32 cellular contexts compared by ENCODE assay signal in the genomic region with DNA sequence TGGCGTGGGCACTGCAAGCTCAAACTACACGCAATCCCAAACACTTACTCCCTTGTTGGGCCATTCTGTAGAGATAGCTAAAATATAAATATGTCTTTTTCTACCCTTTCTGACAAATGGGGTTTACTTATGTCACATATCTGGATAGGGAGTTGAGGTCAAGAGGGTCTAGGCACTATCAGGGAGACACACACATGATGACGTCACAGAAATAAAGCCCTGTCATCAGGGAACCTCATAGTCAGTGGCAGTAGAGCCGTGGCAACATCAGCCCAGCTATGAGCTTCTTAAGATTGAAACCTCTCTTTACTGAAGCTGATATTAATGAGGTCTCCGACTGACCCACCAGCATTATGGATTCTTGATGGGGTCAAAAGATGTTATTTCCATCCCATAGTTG.
"Had no signal": no experiment of that assay in that cellular context is flagged by ENCODE, and none has a peak within 500 bp of the region (broad histone marks: within the 10 kb centered on the region; RNA-seq: fewer than 3 reads in every experiment).

No MANE protein-coding gene starts in this region.

- H3K27me3 Mint-ChIP-seq: naive thymus-derived CD8-positive, alpha-beta T cell; natural killer cell treated with Interleukin-12 subunit alpha and Interleukin-12 subunit beta and Interleukin-15 and Interleukin-18, amount 100 ng/mL, for 72 hours; progenitor cell of endocrine pancreas; stimulated activated memory B cell treated with anti-CD40 and anti-IgM and Interleukin-4, amounts not matched to agents 10 μg/mL and 1 μg/mL and 100 μg/mL, for 72 hours; stimulated activated naive CD8-positive, alpha-beta T cell treated with anti-CD3 and anti-CD28 coated beads, Interleukin-15, amount 100 ng/mL, for 72 hours; type B pancreatic cell had no signal

- H3K9me3 Mint-ChIP-seq: neural progenitor cell; stimulated activated memory B cell treated with anti-CD40 and anti-IgM and Interleukin-4, amounts not matched to agents 10 μg/mL and 1 μg/mL and 100 μg/mL, for 72 hours; type B pancreatic cell had no signal

- H2AFZ ChIP-seq: neural progenitor cell, parathyroid adenoma had no signal

- H3K4me2 ChIP-seq: neural progenitor cell, smooth muscle cell had no signal

- H3K36me3 ChIP-seq: neural progenitor cell, ovary, spleen, suprapubic skin, tibial artery, transverse colon, upper lobe of right lung, uterus had no signal

- H3K4me3 Mint-ChIP-seq: naive thymus-derived CD8-positive, alpha-beta T cell; natural killer cell treated with Interleukin-12 subunit alpha and Interleukin-12 subunit beta and Interleukin-15 and Interleukin-18, amount 100 ng/mL, for 72 hours; nephron progenitor cell; neural progenitor cell; stimulated activated memory B cell treated with anti-CD40 and anti-IgM and Interleukin-4, amounts not matched to agents 10 μg/mL and 1 μg/mL and 100 μg/mL, for 72 hours; stimulated activated naive CD8-positive, alpha-beta T cell treated with anti-CD3 and anti-CD28 coated beads, Interleukin-15, amount 100 ng/mL, for 72 hours; type B pancreatic cell had no signal

- H3K79me2 ChIP-seq: parathyroid adenoma had no signal

- H3K27ac Mint-ChIP-seq: naive thymus-derived CD8-positive, alpha-beta T cell; natural killer cell treated with Interleukin-12 subunit alpha and Interleukin-12 subunit beta and Interleukin-15 and Interleukin-18, amount 100 ng/mL, for 72 hours; nephron progenitor cell; neural progenitor cell; progenitor cell of endocrine pancreas; stimulated activated memory B cell treated with anti-CD40 and anti-IgM and Interleukin-4, amounts not matched to agents 10 μg/mL and 1 μg/mL and 100 μg/mL, for 72 hours; stimulated activated naive CD8-positive, alpha-beta T cell treated with anti-CD3 and anti-CD28 coated beads, Interleukin-15, amount 100 ng/mL, for 72 hours; type B pancreatic cell had no signal

- ATAC-seq: naive thymus-derived CD8-positive, alpha-beta T cell; natural killer cell treated with Interleukin-12 subunit alpha and Interleukin-12 subunit beta and Interleukin-15 and Interleukin-18, amount 100 ng/mL, for 72 hours; psoas muscle; right cardiac atrium; sciatic nerve; stimulated activated memory B cell treated with anti-CD40 and anti-IgM and Interleukin-4, amounts not matched to agents 10 μg/mL and 1 μg/mL and 100 μg/mL, for 72 hours; stimulated activated naive CD8-positive, alpha-beta T cell treated with anti-CD3 and anti-CD28 coated beads, Interleukin-15, amount 100 ng/mL, for 72 hours; stimulated activated naive CD8-positive, alpha-beta T cell treated with anti-CD3 and anti-CD28 coated beads, Interleukin-15, Interleukin-2, amounts not matched to agents 100 U/mL and 50 U/mL, for 24 hours; upper lobe of right lung had no signal

- H3K4me1 Mint-ChIP-seq: naive thymus-derived CD8-positive, alpha-beta T cell; nephron progenitor cell; neural progenitor cell; stimulated activated memory B cell treated with anti-CD40 and anti-IgM and Interleukin-4, amounts not matched to agents 10 μg/mL and 1 μg/mL and 100 μg/mL, for 72 hours; stimulated activated naive CD8-positive, alpha-beta T cell treated with anti-CD3 and anti-CD28 coated beads, Interleukin-15, amount 100 ng/mL, for 72 hours had no signal

- H3K9ac ChIP-seq: neural progenitor cell, parathyroid adenoma had no signal

- DNase-seq: naive thymus-derived CD8-positive, alpha-beta T cell; nephron progenitor cell; occipital lobe; ovary; posterior cingulate gyrus; psoas muscle; right cardiac atrium; spleen; stimulated activated CD4-positive, alpha-beta T cell treated with anti-CD3 and anti-CD28 coated beads, Interleukin-12 subunit alpha, Interleukin-12 subunit beta, amount 100 ng/mL, for 4 hours; stimulated activated CD4-positive, alpha-beta T cell treated with anti-CD3 and anti-CD28 coated beads, Interleukin-1b, Interleukin-23, amount 100 ng/mL, for 48 hours; stimulated activated CD4-positive, alpha-beta T cell treated with anti-CD3 and anti-CD28 coated beads, Interleukin-4, amount 100 ng/mL, for 1 hour; stimulated activated CD4-positive, alpha-beta T cell treated with anti-CD3 and anti-CD28 coated beads, Interleukin-4, amount 100 ng/mL, for 4 hours; stimulated activated CD8-positive, alpha-beta memory T cell treated with anti-CD3 and anti-CD28 coated beads, Interleukin-4, amount 100 ng/mL, for 48 hours; stimulated activated naive CD4-positive, alpha-beta T cell; stimulated activated naive CD8-positive, alpha-beta T cell treated with anti-CD3 and anti-CD28 coated beads, Interleukin-15, amount 100 ng/mL, for 72 hours; stimulated activated naive CD8-positive, alpha-beta T cell treated with anti-CD3 and anti-CD28 coated beads, Interleukin-15, Interleukin-2, amounts not matched to agents 100 U/mL and 50 U/mL, for 24 hours; substantia nigra; testis; tibial artery; transverse colon; upper lobe of right lung; uterus had no signal

- H3K9me3 ChIP-seq: ovary, psoas muscle, suprapubic skin, testis, tibial artery, transverse colon, upper lobe of right lung, uterus had no signal

- H3K27ac ChIP-seq: neural progenitor cell, ovary, parathyroid adenoma, psoas muscle, skin epidermis, spleen, suprapubic skin, testis, tibial artery, transverse colon, upper lobe of right lung, uterus had no signal

- H3K36me3 Mint-ChIP-seq: naive thymus-derived CD8-positive, alpha-beta T cell; natural killer cell treated with Interleukin-12 subunit alpha and Interleukin-12 subunit beta and Interleukin-15 and Interleukin-18, amount 100 ng/mL, for 72 hours; neural progenitor cell; stimulated activated memory B cell treated with anti-CD40 and anti-IgM and Interleukin-4, amounts not matched to agents 10 μg/mL and 1 μg/mL and 100 μg/mL, for 72 hours; type B pancreatic cell had no signal

- H3K4me1 ChIP-seq: neural progenitor cell, parathyroid adenoma, psoas muscle, spleen, suprapubic skin, testis, tibial artery, transverse colon, upper lobe of right lung, uterus had no signal

- H3K4me3 ChIP-seq: neural progenitor cell, ovary, psoas muscle, skin epidermis, smooth muscle cell, spleen, suprapubic skin, testis, tibial artery, transverse colon, upper lobe of right lung, uterus had no signal

- H3K27me3 ChIP-seq: neural progenitor cell, ovary, spleen, suprapubic skin, testis, tibial artery, transverse colon, upper lobe of right lung, uterus had no signal
